16 cellular contexts compared by ENCODE assay signal in the genomic region with DNA sequence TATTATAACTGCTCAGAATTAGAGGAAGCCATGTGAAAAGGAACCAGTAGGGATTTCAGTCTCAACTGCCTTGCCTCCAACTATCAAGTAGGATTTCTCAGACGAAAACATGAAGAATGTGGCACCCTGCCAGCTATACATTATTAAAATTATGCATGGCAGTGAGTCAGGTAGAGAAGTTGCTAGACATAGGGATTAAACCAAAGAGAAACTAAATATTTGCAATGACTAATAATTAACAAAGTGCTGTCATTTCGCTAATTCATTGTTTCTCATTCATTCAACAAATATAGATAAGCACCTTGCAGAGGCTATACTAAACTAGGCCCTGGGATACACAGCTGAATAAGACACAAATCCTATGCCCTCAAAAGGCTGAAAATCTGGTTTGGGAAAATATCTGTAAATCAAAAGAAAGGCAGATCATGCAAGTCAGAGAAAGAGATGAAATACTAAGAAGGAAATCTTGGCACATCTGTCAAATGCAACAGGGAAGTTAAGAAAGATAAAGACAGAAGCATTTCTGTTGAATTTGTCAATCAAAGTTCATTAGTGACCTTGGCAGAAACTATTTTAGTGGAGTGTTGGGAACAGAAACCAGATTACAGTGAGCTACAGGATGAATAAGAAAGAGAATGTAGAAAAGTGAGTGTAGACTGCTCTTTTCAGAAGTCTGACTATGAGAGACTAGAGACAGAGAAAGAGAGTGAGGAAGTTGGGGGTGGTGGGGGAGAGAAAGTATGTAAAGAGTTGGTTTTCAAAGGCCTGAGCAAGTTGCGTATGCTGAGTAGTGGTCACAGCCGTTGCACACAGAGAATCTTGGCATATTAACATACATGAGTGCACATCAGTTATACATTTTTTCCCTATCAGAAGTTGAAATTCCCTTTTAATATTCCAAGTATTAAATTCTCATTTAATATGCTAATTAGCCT. TPM values are rescaled to one million over a fixed set of nuclear protein-coding genes. Genes with fewer than 3 reads are reported as not detected.
DNase-seq lines count a peak whose midpoint lies in the region; ATAC-seq, FAIRE-seq and TF ChIP-seq lines count a peak whose summit lies in the region.
"Had no signal": no experiment of that assay in that cellular context is flagged by ENCODE, and none has a peak within 500 bp of the region (broad histone marks: within the 10 kb centered on the region; RNA-seq: fewer than 3 reads in every experiment).

No MANE protein-coding gene starts in this region.

- H3K9me2 ChIP-seq in PC-3 (replicated peaks; ENCODE audit: low read length), result no peaks in the 10 kb centered on the region

- peaks cover 22% of the 10 kb centered on the region for H3K4me1 ChIP-seq in BLaER1
- peaks cover 14% of the 10 kb centered on the region for H3K4me1 ChIP-seq in PC-3 (ENCODE audit: insufficient read depth, low read length)
- H3K4me1 ChIP-seq in keratinocyte (ENCODE audit: control insufficient read depth, extremely low read depth, insufficient read depth, low read length), result peaks cover 4% of the 10 kb centered on the region
- H3K4me1 ChIP-seq in HAP-1, result no peaks in the 10 kb centered on the region; the same call in 1 of the 2 replicates
- H3K4me1 ChIP-seq: BE2C had no signal

- H3K9me3 ChIP-seq in BLaER1, result no peaks in the 10 kb centered on the region
- no peaks in the 10 kb centered on the region for H3K9me3 ChIP-seq in PC-3 (ENCODE audit: low read length)
- H3K9me3 ChIP-seq in keratinocyte (ENCODE audit: control insufficient read depth, low read depth, low read length), result no peaks in the 10 kb centered on the region
- no peaks in the 10 kb centered on the region for H3K9me3 ChIP-seq in HAP-1
- H3K9me3 ChIP-seq: BE2C had no signal

- no peaks in the 10 kb centered on the region for H3K36me3 ChIP-seq in BLaER1
- no peaks in the 10 kb centered on the region for H3K36me3 ChIP-seq in PC-3 (ENCODE audit: low read depth, low read length)
- H3K36me3 ChIP-seq in keratinocyte (ENCODE audit: control insufficient read depth in 2 of 2, extremely low read depth in 1 of 2, insufficient read depth in 2 of 2, low read length in 2 of 2), result no peaks in the 10 kb centered on the region
- no peaks in the 10 kb centered on the region for H3K36me3 ChIP-seq in HAP-1 (replicated peaks)
- H3K36me3 ChIP-seq: BE2C had no signal

- H4K20me1 ChIP-seq in BLaER1 (no peaks in the 10 kb centered on the region), PC-3 (ENCODE audit: low read length) (no peaks in the 10 kb centered on the region), keratinocyte (ENCODE audit: control insufficient read depth, extremely low read depth, insufficient read depth, low read length) (no peaks in the 10 kb centered on the region)

- H3K9ac ChIP-seq in BLaER1, result no peak overlapping the region
- H3K9ac ChIP-seq in PC-3 (ENCODE audit: low read length), result no peak overlapping the region
- H3K9ac ChIP-seq in keratinocyte (ENCODE audit: control insufficient read depth, extremely low read depth, insufficient read depth, low read length), result no peak overlapping the region

- in situ Hi-C loops in GM13976 (cut with MboI; ENCODE audit: low sequenced_read_pairs, unreplicated experiment) (no loop called here), HAP-1 (cut with MboI; ENCODE audit: low sequenced_read_pairs) (no loop called here)

- H3K27me3 ChIP-seq in BLaER1 (no peaks in the 10 kb centered on the region), PC-3 (ENCODE audit: low read length) (no peaks in the 10 kb centered on the region), keratinocyte (ENCODE audit: control insufficient read depth, extremely low read depth, insufficient read depth, low read length) (no peaks in the 10 kb centered on the region), HAP-1 (ENCODE audit: low read depth) (no peaks in the 10 kb centered on the region)
- H3K27me3 ChIP-seq: BE2C had no signal

- no TSS peak for BruUV-seq in PC-3 (replicated peaks; lab: Mats Ljungman, UMichigan)

- TF ChIP-seq CTCF in GM13976 (IDR thresholded peaks at IDR 0.05; ENCODE audit: borderline replicate concordance, control extremely low read depth, extremely low read depth, insufficient read depth, missing control alignments) (no peak), PC-3 (conservative IDR thresholded peaks at IDR 0.05; ENCODE audit: low read depth, low read length) (no peak), keratinocyte (optimal IDR thresholded peaks at IDR 0.05 in 1 of 3, IDR thresholded peaks at IDR 0.05 in 1 of 3, conservative IDR thresholded peaks at IDR 0.05 in 1 of 3; ENCODE audit: extremely low read depth in 1 of 3, insufficient read depth in 2 of 3, low read length in 3 of 3) (no peak)

- H3K4me3 ChIP-seq in BLaER1 (no peak overlapping the region), PC-3 (ENCODE audit: low read length) (no peak overlapping the region; the same call in 1 of the 2 replicates), keratinocyte (ENCODE audit: control insufficient read depth in 2 of 3, extremely low read depth in 1 of 3, insufficient read depth in 2 of 3, low read depth in 1 of 3, low read length in 3 of 3) (no peak overlapping the region), HAP-1 (no peak overlapping the region)
- H3K4me3 ChIP-seq: lung had no signal

- H3K27ac ChIP-seq in BLaER1, result peak overlapping the region; percentile 45; the same call in 1 of the 2 replicates
- peak overlapping the region; percentile 55 for H3K27ac ChIP-seq in PC-3 (ENCODE audit: low read length)
- no peak overlapping the region for H3K27ac ChIP-seq in keratinocyte (ENCODE audit: control insufficient read depth, insufficient read depth, low read length)

- peak; percentile 91 for ATAC-seq in PC-3
- ATAC-seq in HG02938 (IDR thresholded peaks at IDR 0.05; ENCODE audit: unreplicated experiment), result no peak
- ATAC-seq: natural killer cell treated with Interleukin-12 subunit alpha and Interleukin-12 subunit beta and Interleukin-15 and Interleukin-18, amount 100 ng/mL, for 72 hours; T-helper 17 cell had no signal

- intact Hi-C loops in PC-3 (cut with micrococcal nuclease), result no loop called here

- dilution Hi-C loops in keratinocyte (cut with MboI; ENCODE audit: extremely low pct_ligation_motif_present, low sequenced_read_pairs), result no loop called here

- POLR2A ChIA-PET in PC-3 (lab: Charles Lee; ENCODE audit: unreplicated experiment), result no interaction called here

- CTCF ChIA-PET in PC-3 (lab: Charles Lee), result no interaction called here

- no peak overlapping the region for H2AFZ ChIP-seq in PC-3 (ENCODE audit: low read length)
- H2AFZ ChIP-seq in keratinocyte (ENCODE audit: control insufficient read depth, low read length), result no peak overlapping the region

- DNase-seq in GM13976 (ENCODE audit: low spot score) (peak; percentile 13), PC-3 (peak; percentile 96), keratinocyte (ENCODE audit: low read depth, low spot score) (peak; percentile 26), HAP-1 (ENCODE audit: low spot score in 2 of 2) (no peak), mesenteric fat pad (ENCODE audit: low spot score) (no peak), NCI-H2029 (lab: John Stamatoyannopoulos, UW) (no peak)
- DNase-seq: activated T-cell treated with anti-CD3 and anti-CD28 coated beads for 4 hours, BE2C, DND-41, H7, SHP77, T-helper 17 cell had no signal

- no peaks in the 10 kb centered on the region for H3K79me2 ChIP-seq in PC-3 (ENCODE audit: low read length)
- no peaks in the 10 kb centered on the region for H3K79me2 ChIP-seq in keratinocyte (ENCODE audit: control insufficient read depth, insufficient read depth, low read length)

- H3K4me2 ChIP-seq in BLaER1 (peak overlapping the region; percentile 63), PC-3 (ENCODE audit: low read length) (peak overlapping the region; percentile 41), keratinocyte (ENCODE audit: control insufficient read depth, extremely low read depth, insufficient read depth, low read depth, low read length) (no peak overlapping the region)

- FAIRE-seq in keratinocyte (lab: Jason Lieb, UNC), result no peak

- no peaks in the 10 kb centered on the region for H3F3A ChIP-seq in PC-3 (ENCODE audit: low read length, unreplicated experiment)

- no peaks in the 10 kb centered on the region for H3K9me1 ChIP-seq in keratinocyte (ENCODE audit: control insufficient read depth, extremely low read depth, insufficient read depth, low read length)

RNA-seq across cellular contexts. Expression of a gene that starts 14.7 kb away (rescaled TPM):
- total RNA-seq in PC-3 (2014; rRNA removed) (7.9 and 8.9 TPM in 2 replicates), mesenteric fat pad (7.6 TPM)
- polyA plus RNA-seq in keratinocyte, result 4.4 to 8.4 TPM (median 8.4 TPM) in 3 replicates
- 4.0 TPM for polyA plus RNA-seq in keratinocyte (2011; ENCODE audit: low read depth)
- polyA plus RNA-seq in keratinocyte (2011; cell fraction: cytosol; rRNA removed), result 2.4 and 3.7 TPM in 2 replicates
- polyA plus RNA-seq in keratinocyte (2011; cell fraction: nucleus; rRNA removed), result 23.2 and 25.3 TPM in 2 replicates
- polyA plus RNA-seq in keratinocyte (2012; ENCODE audit: low replicate concordance), result 3.0 and 4.0 TPM in 2 replicates
- 3.7 to 5.6 TPM (median 3.7 TPM) in 3 replicates for polyA minus RNA-seq in keratinocyte
- 1.7 TPM for polyA minus RNA-seq in keratinocyte (2011; cell fraction: cytosol; rRNA and poly(A)+ RNA removed)
- 7.3 and 10.6 TPM in 2 replicates for polyA minus RNA-seq in keratinocyte (2011; cell fraction: nucleus; rRNA and poly(A)+ RNA removed)

Comparison
In these comparisons a context has a peak if more than half of its experiments do, and no peak if none do; other contexts are left out.
1. DNase-seq: peak in GM13976 (single experiment), PC-3 (single experiment) and keratinocyte (single experiment); none in HAP-1 (0 of 2), mesenteric fat pad (single experiment) and NCI-H2029 (single experiment).